11 cellular contexts compared by ENCODE assay signal in genomic region chr5:135038829-135039525, GRCh38. TPM values are rescaled to one million over a fixed set of nuclear protein-coding genes. Genes with fewer than 3 reads are reported as not detected.
A peak's percentile ranks its signal among the peaks of the same experiment; 100 is the strongest.
DNase-seq lines count a peak whose midpoint lies in the region; ATAC-seq and TF ChIP-seq lines count a peak whose summit lies in the region.
"Had no signal": no experiment of that assay in that cellular context is flagged by ENCODE, and none has a peak within 500 bp of the region (broad histone marks: within the 10 kb centered on the region; RNA-seq: fewer than 3 reads in every experiment).

No MANE protein-coding gene starts in this region.

- intact Hi-C loops in naive thymus-derived CD4-positive, alpha-beta T cell (cut with micrococcal nuclease) = loop anchor here (5.0 to 10.0 kb wide), 3 partner anchors 74 to 453 kb away; partner anchors contain the start of gene CATSPER3 (in 1 of the 2)

- no peak for DNase-seq in AG04450 (ENCODE audit: low read depth, low spot score)
- no peak for DNase-seq in HFF-Myc (ENCODE audit: extremely low read depth, low read depth)
- no peak for DNase-seq in naive thymus-derived CD4-positive, alpha-beta T cell
- DNase-seq in NCI-H1092 treated with DMSO at 0.1 percent for 48 hours (lab: John Stamatoyannopoulos, UW) = no peak
- DNase-seq in GM10248 (ENCODE audit: extremely low spot score) = no peak
- DNase-seq in stimulated activated CD4-positive, alpha-beta T cell treated with anti-CD3 and anti-CD28 coated beads, Interleukin-4, amount 100 ng/mL, for 1 hour = no peak
- no peak for DNase-seq in GM20000 (ENCODE audit: low spot score)
- DNase-seq: amygdala, DND-41, T1000 had no signal

- peaks cover 68 to 87% (median 72%) of the 10 kb centered on the region in 5 donors for H3K27me3 Mint-ChIP-seq in naive thymus-derived CD4-positive, alpha-beta T cell

- peaks cover 70% of the 10 kb centered on the region for H3K27me3 ChIP-seq in AG04450 (ENCODE audit: control insufficient read depth, insufficient read depth, low read length)
- peaks cover 100% of the 10 kb centered on the region for H3K27me3 ChIP-seq in ectodermal cell (ENCODE audit: control insufficient read depth, insufficient read depth, low read length, poor library complexity, severe bottlenecking)
- H3K27me3 ChIP-seq in naive thymus-derived CD4-positive, alpha-beta T cell (ENCODE audit: control insufficient read depth in 2 of 2, insufficient read depth in 2 of 2, low read length in 2 of 2) = peaks cover 7 to 24% of the 10 kb centered on the region in 2 donors

- H3K4me1 Mint-ChIP-seq in naive thymus-derived CD4-positive, alpha-beta T cell = peaks cover 7 to 28% (median 16%) of the 10 kb centered on the region in 7 donors

- H3K36me3 ChIP-seq in ectodermal cell (ENCODE audit: control insufficient read depth, insufficient read depth, low read length) = no peaks in the 10 kb centered on the region
- H3K36me3 ChIP-seq in naive thymus-derived CD4-positive, alpha-beta T cell (ENCODE audit: control insufficient read depth in 2 of 3, insufficient read depth in 3 of 3, low read length in 3 of 3) = no peaks in the 10 kb centered on the region

- peaks cover 0 to 4% (median 0%) of the 10 kb centered on the region in 11 donors for H3K9me3 Mint-ChIP-seq in naive thymus-derived CD4-positive, alpha-beta T cell

- peak overlapping the region; percentile 39 for H3K4me3 ChIP-seq in AG04450 (ENCODE audit: low read depth, low read length)
- H3K4me3 ChIP-seq in HFF-Myc (replicated peaks; ENCODE audit: low read depth, low read length) = peak overlapping the region; percentile 10; the same call in 1 of the 2 replicates
- peak overlapping the region; percentile 17 for H3K4me3 ChIP-seq in ectodermal cell (ENCODE audit: insufficient read depth, low read depth, low read length)
- H3K4me3 ChIP-seq in naive thymus-derived CD4-positive, alpha-beta T cell (ENCODE audit: low read length) = no peak overlapping the region

- peak overlapping the region in 7 of 10 donors; percentile 23 to 69 (median 45) for H3K4me3 Mint-ChIP-seq in naive thymus-derived CD4-positive, alpha-beta T cell

- H3K27ac ChIP-seq in AG04450 (ENCODE audit: low read depth, low read length) (no peak overlapping the region), ectodermal cell (ENCODE audit: insufficient read depth, low read depth, low read length, poor library complexity, severe bottlenecking) (no peak overlapping the region)
- no peak overlapping the region for H3K27ac ChIP-seq in naive thymus-derived CD4-positive, alpha-beta T cell (ENCODE audit: low read depth, low read length)

- peak; percentile 21 for ATAC-seq in naive thymus-derived CD4-positive, alpha-beta T cell

- no peak overlapping the region for H3K27ac Mint-ChIP-seq in naive thymus-derived CD4-positive, alpha-beta T cell

- 2% methylated on average over 67 of the region's 67 CpGs for WGBS in ectodermal cell, 2 experiments

- H3K36me3 Mint-ChIP-seq in naive thymus-derived CD4-positive, alpha-beta T cell = peaks cover 0 to 3% (median 0%) of the 10 kb centered on the region in 5 donors

- CTCF ChIA-PET in AG04450 (lab: Charles Lee) (interaction anchor here (0.8 kb wide), 1 partner anchor 293 kb away, joined by 3 read pairs; no protein-coding TSS in a partner anchor), GM10248 (lab: Yijun Ruan, JAX) (no interaction called here)
- CTCF ChIA-PET in naive thymus-derived CD4-positive, alpha-beta T cell (lab: Charles Lee) = no interaction called here

- POLR2A ChIA-PET in AG04450 (lab: Yijun Ruan, JAX) = interaction anchor here (0.7 to 0.8 kb wide), 2 partner anchors 100 to 226 kb away, joined by 3 to 5 read pairs; no protein-coding TSS in a partner anchor
- POLR2A ChIA-PET in naive thymus-derived CD4-positive, alpha-beta T cell (lab: Charles Lee) = no interaction called here
- POLR2A ChIA-PET in GM10248 (lab: Yijun Ruan, JAX) = no interaction called here

- peaks cover 17% of the 10 kb centered on the region for H3K4me1 ChIP-seq in ectodermal cell (ENCODE audit: control insufficient read depth, insufficient read depth, low read length)
- H3K4me1 ChIP-seq in naive thymus-derived CD4-positive, alpha-beta T cell (ENCODE audit: control insufficient read depth in 2 of 2, insufficient read depth in 2 of 2, low read length in 2 of 2) = no peaks in the 10 kb centered on the region

- H3K9me3 ChIP-seq in AG04450 (ENCODE audit: control insufficient read depth, insufficient read depth, low read length) = peaks cover 26% of the 10 kb centered on the region
- no peaks in the 10 kb centered on the region for H3K9me3 ChIP-seq in ectodermal cell (ENCODE audit: control insufficient read depth, low read length)
- H3K9me3 ChIP-seq in naive thymus-derived CD4-positive, alpha-beta T cell (ENCODE audit: control insufficient read depth in 2 of 3, low read length in 3 of 3) = no peaks in the 10 kb centered on the region

- no peak for TF ChIP-seq CTCF in AG04450 (IDR thresholded peaks at IDR 0.05; ENCODE audit: low read depth, low read length)
- no peak for TF ChIP-seq CTCF in HFF-Myc (IDR thresholded peaks at IDR 0.05; ENCODE audit: low read depth, low read length, missing control alignments)
- no peak for TF ChIP-seq CTCF in GM10248 (IDR thresholded peaks at IDR 0.05; ENCODE audit: control extremely low read depth, extremely low read depth, low read depth, missing control alignments)
- no peak for TF ChIP-seq CTCF in GM20000 (IDR thresholded peaks at IDR 0.05; ENCODE audit: extremely low read depth, missing control alignments)

RNA-seq across cellular contexts. Expression of gene PITX1, which starts 4.9 kb away (rescaled TPM):
- polyA plus RNA-seq in AG04450 (2011; rRNA removed) = 72.1 and 102 TPM in 2 replicates
- 21.7 and 24.2 TPM in 2 replicates for polyA minus RNA-seq in AG04450 (2011; rRNA and poly(A)+ RNA removed)
- polyA plus RNA-seq in ectodermal cell (2013, experiment 1 of 4) = 0.26 TPM
- polyA plus RNA-seq in ectodermal cell (2013, experiment 2 of 4) = 0.34 TPM
- 1.2 TPM for polyA plus RNA-seq in ectodermal cell (2013, experiment 3 of 4)
- polyA plus RNA-seq in ectodermal cell (2013, experiment 4 of 4) = 0.53 TPM
- under 1 TPM in 1 of 5 experiments, not detected in 4; 0.17 TPM for total RNA-seq in naive thymus-derived CD4-positive, alpha-beta T cell
- polyA plus RNA-seq in naive thymus-derived CD4-positive, alpha-beta T cell = not detected

Comparison
In these comparisons a context has a peak if more than half of its experiments do, and no peak if none do; other contexts are left out.
1. RNA of gene PITX1, which starts 4.9 kb away (polyA plus RNA-seq): 72.1 to 102 TPM in AG04450; not detected in naive thymus-derived CD4-positive, alpha-beta T cell; every median in the first group is over 10 times any median in the second.